In genomic region chr3:187958432-187959003, GRCh38 we compare ENCODE assay signal across 9 cellular contexts.
DNase-seq lines count a peak whose midpoint lies in the region; ATAC-seq and TF ChIP-seq lines count a peak whose summit lies in the region.
"Had no signal": no experiment of that assay in that cellular context is flagged by ENCODE, and none has a peak within 500 bp of the region (broad histone marks: within the 10 kb centered on the region; RNA-seq: fewer than 3 reads in every experiment).

No MANE protein-coding gene starts in this region.

- no peak overlapping the region for H3K27ac ChIP-seq in liver (ENCODE audit: low read depth in 1 of 2, low read length in 2 of 2)
- no peak overlapping the region for H3K27ac ChIP-seq in right lobe of liver
- H3K27ac ChIP-seq in upper lobe of right lung: no peak overlapping the region

- intact Hi-C loops in right lobe of liver (cut with DNase I): loop anchor here in 1 of 2 donors (10.0 kb wide), 1 partner anchor 154 kb away; no protein-coding TSS in a partner anchor
- intact Hi-C loops in upper lobe of right lung (cut with DNase I): no loop called here

- H3K4me3 ChIP-seq in liver (ENCODE audit: low read depth in 1 of 3, low read length in 3 of 3): no peak overlapping the region
- H3K4me3 ChIP-seq in right lobe of liver: no peak overlapping the region
- no peak overlapping the region for H3K4me3 ChIP-seq in upper lobe of right lung

- H3K27ac Mint-ChIP-seq in activated CD8-positive, alpha-beta memory T cell treated with anti-CD3 and anti-CD28 coated beads, Interleukin-2, amount 10 ng/mL, durations not matched to agents 7 days and 5 days: peak overlapping the region; percentile 72
- no peak overlapping the region for H3K27ac Mint-ChIP-seq in memory B cell

- CTCF ChIA-PET in activated CD8-positive, alpha-beta memory T cell treated with anti-CD3 and anti-CD28 coated beads, Interleukin-2, amount 10 ng/mL, durations not matched to agents 7 days and 5 days (lab: Charles Lee): interaction anchor here (0.8 to 1.4 kb wide), 2 partner anchors 10 to 218 kb away, joined by 4 to 5 read pairs; no protein-coding TSS in a partner anchor

- TF ChIP-seq RAD21 in liver (IDR thresholded peaks at IDR 0.05): peak in 1 of 2 donors; percentile 9

- no peak overlapping the region for H3K9ac ChIP-seq in liver (ENCODE audit: low read depth in 1 of 2, low read length in 2 of 2)

- no peak for ATAC-seq in right lobe of liver
- ATAC-seq in activated CD8-positive, alpha-beta memory T cell treated with anti-CD3 and anti-CD28 coated beads, Interleukin-2, amount 10 ng/mL, durations not matched to agents 7 days and 5 days: peak; percentile 89
- peak; percentile 95 for ATAC-seq in memory B cell (ENCODE audit: low read depth)
- ATAC-seq in upper lobe of right lung: peak; percentile 40
- ATAC-seq: SK-N-SH treated with all-trans-retinoic acid at 6 μM for 48 hours had no signal

- peaks cover 15% of the 10 kb centered on the region for H3K4me1 Mint-ChIP-seq in activated CD8-positive, alpha-beta memory T cell treated with anti-CD3 and anti-CD28 coated beads, Interleukin-2, amount 10 ng/mL, durations not matched to agents 7 days and 5 days
- H3K4me1 Mint-ChIP-seq in memory B cell: peaks cover 6% of the 10 kb centered on the region

- peaks cover 1% of the 10 kb centered on the region for H3K36me3 Mint-ChIP-seq in activated CD8-positive, alpha-beta memory T cell treated with anti-CD3 and anti-CD28 coated beads, Interleukin-2, amount 10 ng/mL, durations not matched to agents 7 days and 5 days
- H3K36me3 Mint-ChIP-seq in memory B cell: no peaks in the 10 kb centered on the region

- H3K9me3 ChIP-seq in liver (ENCODE audit: control insufficient read depth in 4 of 4, low read length in 3 of 4) (no peaks in the 10 kb centered on the region), right lobe of liver (no peaks in the 10 kb centered on the region), upper lobe of right lung (no peaks in the 10 kb centered on the region)

- no peak for TF ChIP-seq CTCF in liver (IDR thresholded peaks at IDR 0.05; ENCODE audit: low read depth, low read length, missing input control)
- TF ChIP-seq CTCF in right lobe of liver (IDR thresholded peaks at IDR 0.05): no peak
- no peak for TF ChIP-seq CTCF in upper lobe of right lung (IDR thresholded peaks at IDR 0.05)

- H3K4me1 ChIP-seq in liver (ENCODE audit: control insufficient read depth in 4 of 4, insufficient read depth in 4 of 4, low read length in 3 of 4) (peaks cover 4 to 41% (median 30%) of the 10 kb centered on the region in 4 donors), right lobe of liver (peaks cover 0 to 56% (median 22%) of the 10 kb centered on the region in 4 donors), upper lobe of right lung (peaks cover 14% of the 10 kb centered on the region)

- peak overlapping the region; percentile 29 for H3K4me3 Mint-ChIP-seq in activated CD8-positive, alpha-beta memory T cell treated with anti-CD3 and anti-CD28 coated beads, Interleukin-2, amount 10 ng/mL, durations not matched to agents 7 days and 5 days
- H3K4me3 Mint-ChIP-seq in memory B cell: peak overlapping the region; percentile 74

- no peaks in the 10 kb centered on the region for H3K9me3 Mint-ChIP-seq in activated CD8-positive, alpha-beta memory T cell treated with anti-CD3 and anti-CD28 coated beads, Interleukin-2, amount 10 ng/mL, durations not matched to agents 7 days and 5 days (ENCODE audit: low read depth)
- H3K9me3 Mint-ChIP-seq in memory B cell: no peaks in the 10 kb centered on the region

- peaks cover 28% of the 10 kb centered on the region for H3K27me3 Mint-ChIP-seq in activated CD8-positive, alpha-beta memory T cell treated with anti-CD3 and anti-CD28 coated beads, Interleukin-2, amount 10 ng/mL, durations not matched to agents 7 days and 5 days
- H3K27me3 Mint-ChIP-seq in memory B cell: peaks cover 3% of the 10 kb centered on the region

- no peaks in the 10 kb centered on the region for H3K27me3 ChIP-seq in liver (ENCODE audit: control insufficient read depth in 4 of 4, insufficient read depth in 4 of 4, low read length in 3 of 4)
- H3K27me3 ChIP-seq in right lobe of liver: no peaks in the 10 kb centered on the region
- H3K27me3 ChIP-seq in upper lobe of right lung: no peaks in the 10 kb centered on the region

- WGBS in liver: 78% methylated on average over 12 of the region's 12 CpGs
- 70% methylated on average over 12 of the region's 12 CpGs for WGBS in right lobe of liver (ENCODE audit: insufficient coverage, low coverage, low lambda C conversion rate, missing lambda C conversion rate)

- no peaks in the 10 kb centered on the region for H3K36me3 ChIP-seq in liver (ENCODE audit: control insufficient read depth in 4 of 4, insufficient read depth in 3 of 4, low read depth in 1 of 4, low read length in 3 of 4)
- H3K36me3 ChIP-seq in right lobe of liver: no peaks in the 10 kb centered on the region
- H3K36me3 ChIP-seq in upper lobe of right lung: no peaks in the 10 kb centered on the region

- no peak for DNase-seq in right lobe of liver
- DNase-seq in activated CD8-positive, alpha-beta memory T cell treated with anti-CD3 and anti-CD28 coated beads, Interleukin-2, amount 10 ng/mL, durations not matched to agents 7 days and 5 days: peak; percentile 70
- no peak for DNase-seq in memory B cell (ENCODE audit: low spot score in 2 of 2)
- no peak for DNase-seq in upper lobe of right lung
- DNase-seq in SIG-M5 treated with dmso at 0.1 percent for 504 hours (lab: John Stamatoyannopoulos, UW; ENCODE audit: unreplicated experiment): no peak
- no peak for DNase-seq in HUDEP-2 (lab: John Stamatoyannopoulos, UW; ENCODE audit: unreplicated experiment in 76 of 76)
- DNase-seq in DMS114 treated with DMSO at 0.1 percent for 48 hours (lab: John Stamatoyannopoulos, UW; ENCODE audit: unreplicated experiment): no peak

- no peak for TF ChIP-seq POLR2A in right lobe of liver (IDR thresholded peaks at IDR 0.05)

TF ChIP-seq in liver, 16 proteins besides CTCF, POLR2A, EP300 and RAD21:
- no peak for TF ChIP-seq EGR1 (IDR thresholded peaks at IDR 0.05; ENCODE audit: low read depth in 2 of 2)
- peak; percentile 8 for TF ChIP-seq TAF1 (conservative IDR thresholded peaks at IDR 0.05)
- TF ChIP-seq RXRA (IDR thresholded peaks at IDR 0.05): no peak
- TF ChIP-seq HNF4A (conservative IDR thresholded peaks at IDR 0.05): no peak

Comparison
In these comparisons a context has a peak if more than half of its experiments do, and no peak if none do; other contexts are left out.
1. ATAC-seq: peak in activated CD8-positive, alpha-beta memory T cell treated with anti-CD3 and anti-CD28 coated beads, Interleukin-2, amount 10 ng/mL, durations not matched to agents 7 days and 5 days (single experiment), memory B cell (single experiment) and upper lobe of right lung (single experiment); none in right lobe of liver (0 of 4).